15 cellular contexts compared by ENCODE assay signal in genomic region chr22:40521046-40521445, GRCh38.
DNase-seq lines count a peak whose midpoint lies in the region; ATAC-seq, FAIRE-seq and TF ChIP-seq lines count a peak whose summit lies in the region.
"Had no signal": no experiment of that assay in that cellular context is flagged by ENCODE, and none has a peak within 500 bp of the region (broad histone marks: within the 10 kb centered on the region; RNA-seq: fewer than 3 reads in every experiment).

No MANE protein-coding gene starts in this region.

- no peaks in the 10 kb centered on the region for H3K9me3 ChIP-seq in CD4-positive, alpha-beta T cell (ENCODE audit: control insufficient read depth, low read length)
- no peaks in the 10 kb centered on the region for H3K9me3 ChIP-seq in naive thymus-derived CD4-positive, alpha-beta T cell (ENCODE audit: control insufficient read depth in 2 of 3, low read length in 3 of 3)
- H3K9me3 ChIP-seq in kidney (ENCODE audit: control insufficient read depth in 1 of 2, low read length in 2 of 2), result no peaks in the 10 kb centered on the region
- no peaks in the 10 kb centered on the region for H3K9me3 ChIP-seq in esophagus muscularis mucosa

- TF ChIP-seq EP300 in esophagus muscularis mucosa (IDR thresholded peaks at IDR 0.05), result no peak

- no peak overlapping the region for H3K4me3 ChIP-seq in naive thymus-derived CD4-positive, alpha-beta T cell (ENCODE audit: low read length)
- H3K4me3 ChIP-seq in kidney (ENCODE audit: low read length in 2 of 2) (no peak overlapping the region), esophagus muscularis mucosa (no peak overlapping the region)
- H3K4me3 ChIP-seq: BLaER1, GM23338 had no signal

- WGBS in esophagus muscularis mucosa, result 58% methylated on average over 1 of the region's 1 CpG

- H3K4me3 Mint-ChIP-seq in activated T-cell treated with anti-CD3 and anti-CD28 coated beads, Interleukin-2, amount 50 U/mL, for 24 hours, result no peak overlapping the region
- H3K4me3 Mint-ChIP-seq in CD4-positive, alpha-beta T cell, result peak overlapping the region; percentile 35
- no peak overlapping the region for H3K4me3 Mint-ChIP-seq in T-cell
- no peak overlapping the region for H3K4me3 Mint-ChIP-seq in naive thymus-derived CD4-positive, alpha-beta T cell
- H3K4me3 Mint-ChIP-seq: GM23338, IgD-negative memory B cell had no signal

- peaks cover 10 to 22% of the 10 kb centered on the region in 2 donors for H3K4me1 ChIP-seq in naive thymus-derived CD4-positive, alpha-beta T cell (ENCODE audit: control insufficient read depth in 2 of 2, insufficient read depth in 2 of 2, low read length in 2 of 2)
- no peaks in the 10 kb centered on the region for H3K4me1 ChIP-seq in kidney (ENCODE audit: control insufficient read depth in 1 of 2, insufficient read depth in 1 of 2, low read depth in 1 of 2, low read length in 2 of 2)
- H3K4me1 ChIP-seq in esophagus muscularis mucosa, result peaks cover 6 to 37% (median 23%) of the 10 kb centered on the region in 4 donors

- no peak for DNase-seq in activated T-cell treated with anti-CD3 and anti-CD28 coated beads, Interleukin-2, amount 50 U/mL, for 24 hours
- DNase-seq in activated T-cell treated with anti-CD3 and anti-CD28 coated beads for 4 hours (no peak), T-cell (no peak), kidney (no peak), esophagus muscularis mucosa (ENCODE audit: extremely low spot score) (no peak)
- DNase-seq in CD4-positive, alpha-beta T cell, result no peak
- no peak for DNase-seq in naive thymus-derived CD4-positive, alpha-beta T cell
- DNase-seq: 8988T, AML-193, Calu3, DMS 273 treated with DMSO at 0.1 percent for 48 hours, H7 had no signal

- peak overlapping the region; percentile 81 for H3K27ac Mint-ChIP-seq in activated T-cell treated with anti-CD3 and anti-CD28 coated beads, Interleukin-2, amount 50 U/mL, for 24 hours
- peak overlapping the region; percentile 65 for H3K27ac Mint-ChIP-seq in CD4-positive, alpha-beta T cell
- peak overlapping the region; percentile 11 to 73 for H3K27ac Mint-ChIP-seq in T-cell
- H3K27ac Mint-ChIP-seq in naive thymus-derived CD4-positive, alpha-beta T cell, result peak overlapping the region in 5 of 9 donors; percentile 17 to 83 (median 65)
- H3K27ac Mint-ChIP-seq: GM23338, IgD-negative memory B cell had no signal

- POLR2A ChIA-PET in CD4-positive, alpha-beta T cell (lab: Charles Lee), result interaction anchor here (0.9 kb wide), 2 partner anchors 10 to 13 kb away, joined by 3 to 5 read pairs; no protein-coding TSS in a partner anchor
- POLR2A ChIA-PET in T-cell (lab: Charles Lee), result no interaction called here
- POLR2A ChIA-PET in naive thymus-derived CD4-positive, alpha-beta T cell (lab: Charles Lee), result interaction anchor here (0.8 to 2.1 kb wide), 6 partner anchors 10 to 259 kb away, joined by 3 to 10 read pairs (median 4); no protein-coding TSS in a partner anchor

- CTCF ChIA-PET in CD4-positive, alpha-beta T cell (lab: Charles Lee), result interaction anchor here (0.9 to 1.8 kb wide), 2 partner anchors 125 to 162 kb away, joined by 4 to 5 read pairs; no protein-coding TSS in a partner anchor
- CTCF ChIA-PET in T-cell (lab: Charles Lee), result interaction anchor here in 1 of 2 donors (0.7 to 1.0 kb wide), 5 partner anchors 8 to 125 kb away, joined by 3 to 7 read pairs (median 3); no protein-coding TSS in a partner anchor
- CTCF ChIA-PET in naive thymus-derived CD4-positive, alpha-beta T cell (lab: Charles Lee), result interaction anchor here (0.6 to 1.7 kb wide), 5 partner anchors 11 to 191 kb away, joined by 3 to 5 read pairs (median 3); no protein-coding TSS in a partner anchor

- intact Hi-C loops in CD4-positive, alpha-beta T cell (cut with DNase I, micrococcal nuclease), result loop anchor here (5.0 to 10.0 kb wide), 2 partner anchors 54 to 236 kb away; no protein-coding TSS in a partner anchor
- intact Hi-C loops in naive thymus-derived CD4-positive, alpha-beta T cell (cut with micrococcal nuclease), result no loop called here
- intact Hi-C loops in kidney (cut with DNase I), result no loop called here
- intact Hi-C loops in esophagus muscularis mucosa (cut with DNase I), result no loop called here

- FAIRE-seq in kidney (lab: Jason Lieb, UNC), result no peak

- no peak for ATAC-seq in CD4-positive, alpha-beta T cell (ENCODE audit: poor library complexity)
- no peak for ATAC-seq in T-cell (replicated peaks in 1 of 4)
- no peak for ATAC-seq in naive thymus-derived CD4-positive, alpha-beta T cell
- ATAC-seq: GM23338 had no signal

- no peaks in the 10 kb centered on the region for H3K9me3 Mint-ChIP-seq in activated T-cell treated with anti-CD3 and anti-CD28 coated beads, Interleukin-2, amount 50 U/mL, for 24 hours
- H3K9me3 Mint-ChIP-seq in CD4-positive, alpha-beta T cell, result no peaks in the 10 kb centered on the region
- no peaks in the 10 kb centered on the region for H3K9me3 Mint-ChIP-seq in T-cell
- peaks cover 0 to 2% (median 0%) of the 10 kb centered on the region in 11 donors for H3K9me3 Mint-ChIP-seq in naive thymus-derived CD4-positive, alpha-beta T cell
- H3K9me3 Mint-ChIP-seq: IgD-negative memory B cell had no signal

- TF ChIP-seq CTCF in CD4-positive, alpha-beta T cell (IDR thresholded peaks at IDR 0.05), result no peak
- TF ChIP-seq CTCF in kidney (IDR thresholded peaks at IDR 0.05; ENCODE audit: borderline replicate concordance, extremely low read depth, insufficient read depth), result no peak
- no peak for TF ChIP-seq CTCF in esophagus muscularis mucosa (IDR thresholded peaks at IDR 0.05)

- TF ChIP-seq POLR2A in esophagus muscularis mucosa (IDR thresholded peaks at IDR 0.05; ENCODE audit: low read depth), result no peak

- peaks cover 24% of the 10 kb centered on the region for H3K36me3 Mint-ChIP-seq in activated T-cell treated with anti-CD3 and anti-CD28 coated beads, Interleukin-2, amount 50 U/mL, for 24 hours (ENCODE audit: low read depth)
- peaks cover 25% of the 10 kb centered on the region for H3K36me3 Mint-ChIP-seq in CD4-positive, alpha-beta T cell (ENCODE audit: low read depth)
- peaks cover 17% of the 10 kb centered on the region for H3K36me3 Mint-ChIP-seq in T-cell
- peaks cover 0 to 14% (median 8%) of the 10 kb centered on the region in 5 donors for H3K36me3 Mint-ChIP-seq in naive thymus-derived CD4-positive, alpha-beta T cell

- H3K27ac ChIP-seq in CD4-positive, alpha-beta T cell (ENCODE audit: low read depth, low read length), result no peak overlapping the region
- no peak overlapping the region for H3K27ac ChIP-seq in naive thymus-derived CD4-positive, alpha-beta T cell (ENCODE audit: low read depth, low read length)
- H3K27ac ChIP-seq in kidney (ENCODE audit: low read depth in 2 of 2, low read length in 2 of 2), result no peak overlapping the region
- H3K27ac ChIP-seq in esophagus muscularis mucosa (replicated peaks in 1 of 4), result no peak overlapping the region
- H3K27ac ChIP-seq: BLaER1 had no signal

- H3K36me3 ChIP-seq in naive thymus-derived CD4-positive, alpha-beta T cell (ENCODE audit: control insufficient read depth in 2 of 3, insufficient read depth in 3 of 3, low read length in 3 of 3), result no peaks in the 10 kb centered on the region
- H3K36me3 ChIP-seq in kidney (ENCODE audit: control insufficient read depth in 1 of 2, insufficient read depth in 2 of 2, low read length in 2 of 2) (no peaks in the 10 kb centered on the region), esophagus muscularis mucosa (peaks cover 0 to 8% (median 3%) of the 10 kb centered on the region in 4 donors)

- no peaks in the 10 kb centered on the region for H3K27me3 Mint-ChIP-seq in activated T-cell treated with anti-CD3 and anti-CD28 coated beads, Interleukin-2, amount 50 U/mL, for 24 hours
- no peaks in the 10 kb centered on the region for H3K27me3 Mint-ChIP-seq in CD4-positive, alpha-beta T cell
- no peaks in the 10 kb centered on the region for H3K27me3 Mint-ChIP-seq in T-cell
- no peaks in the 10 kb centered on the region for H3K27me3 Mint-ChIP-seq in naive thymus-derived CD4-positive, alpha-beta T cell
- H3K27me3 Mint-ChIP-seq: IgD-negative memory B cell had no signal

- peaks cover 49% of the 10 kb centered on the region for H3K4me1 Mint-ChIP-seq in activated T-cell treated with anti-CD3 and anti-CD28 coated beads, Interleukin-2, amount 50 U/mL, for 24 hours (ENCODE audit: low read depth)
- peaks cover 60% of the 10 kb centered on the region for H3K4me1 Mint-ChIP-seq in CD4-positive, alpha-beta T cell (ENCODE audit: low read depth)
- H3K4me1 Mint-ChIP-seq in T-cell, result peaks cover 39 to 41% (median 41%) of the 10 kb centered on the region in 3 donors
- H3K4me1 Mint-ChIP-seq in naive thymus-derived CD4-positive, alpha-beta T cell, result peaks cover 20 to 57% (median 50%) of the 10 kb centered on the region in 7 donors

- no peaks in the 10 kb centered on the region for H3K27me3 ChIP-seq in CD4-positive, alpha-beta T cell (ENCODE audit: control insufficient read depth, insufficient read depth, low read length)
- no peaks in the 10 kb centered on the region for H3K27me3 ChIP-seq in naive thymus-derived CD4-positive, alpha-beta T cell (ENCODE audit: control insufficient read depth in 2 of 2, insufficient read depth in 2 of 2, low read length in 2 of 2)
- no peaks in the 10 kb centered on the region for H3K27me3 ChIP-seq in esophagus muscularis mucosa

- H3K9ac ChIP-seq in kidney (ENCODE audit: low read length in 2 of 2), result no peak overlapping the region
- H3K9ac ChIP-seq: BLaER1 had no signal

Comparison
In these comparisons a context has a peak if more than half of its experiments do, and no peak if none do; other contexts are left out.
1. POLR2A ChIA-PET loops: an anchor here in CD4-positive, alpha-beta T cell (0.9 kb wide) and naive thymus-derived CD4-positive, alpha-beta T cell (0.8 to 2.1 kb wide); none called in T-cell.
2. intact Hi-C loops: an anchor here in CD4-positive, alpha-beta T cell (5.0 to 10.0 kb wide); none called in naive thymus-derived CD4-positive, alpha-beta T cell, kidney and esophagus muscularis mucosa.